1 cellular context compared by ENCODE assay signal in genomic region chr1:22048351-22049192, GRCh38.
A peak's percentile ranks its signal among the peaks of the same experiment; 100 is the strongest.
TF ChIP-seq lines count a peak whose summit lies in the region.

No MANE protein-coding gene starts in this region.

TF ChIP-seq in HepG2, 621 proteins besides CTCF, POLR2A, EP300 and RAD21 (continues in another document):
- TF ChIP-seq KDM2A (CRISPR knock-in tag; IDR thresholded peaks at IDR 0.05; ENCODE audit: borderline replicate concordance, low read depth) (0 out of 2 replicates have a peak, but pooled peaks have one; percentile 17), ZFP82 (CRISPR knock-in tag; IDR thresholded peaks at IDR 0.05; ENCODE audit: borderline replicate concordance) (no peak), ZNF607 (CRISPR knock-in tag; IDR thresholded peaks at IDR 0.05; ENCODE audit: borderline replicate concordance) (no peak), MXI1 (IDR thresholded peaks at IDR 0.05; ENCODE audit: borderline replicate concordance, low read depth, low read length) (peak; percentile 57; the same call in 1 of the 3 replicates), HIVEP1 (CRISPR knock-in tag; IDR thresholded peaks at IDR 0.05) (0 out of 2 replicates have a peak, but pooled peaks have one; percentile 28), PHF21A (CRISPR knock-in tag; IDR thresholded peaks at IDR 0.05) (peak; percentile 41; the same call in 1 of the 2 replicates), MIER3 (CRISPR knock-in tag; IDR thresholded peaks at IDR 0.05; ENCODE audit: borderline replicate concordance) (0 out of 2 replicates have a peak, but pooled peaks have one; percentile 26), KLF16 (CRISPR knock-in tag; IDR thresholded peaks at IDR 0.05) (0 out of 4 replicates have a peak, but pooled peaks of 1 of the 2 experiments have one; percentile 40), DRAP1 (CRISPR knock-in tag; IDR thresholded peaks at IDR 0.05) (peak; percentile 49; the same call in 1 of the 2 replicates), AFF4 (CRISPR knock-in tag; IDR thresholded peaks at IDR 0.05) (no peak), ZNF431 (CRISPR knock-in tag; IDR thresholded peaks at IDR 0.05; ENCODE audit: borderline replicate concordance, low read depth) (no peak), ZFP91 (CRISPR knock-in tag; IDR thresholded peaks at IDR 0.05; ENCODE audit: borderline replicate concordance) (0 out of 2 replicates have a peak, but pooled peaks have one; percentile 20), NFYC (CRISPR knock-in tag; IDR thresholded peaks at IDR 0.05) (peak; percentile 86), RAD51 (IDR thresholded peaks at IDR 0.05; ENCODE audit: borderline replicate concordance) (peak; percentile 95), CREB1 (IDR thresholded peaks at IDR 0.05) (no peak), CREB1 (CRISPR knock-in tag; IDR thresholded peaks at IDR 0.05) (0 out of 2 replicates have a peak, but pooled peaks have one; percentile 23), ARID5B (CRISPR knock-in tag; IDR thresholded peaks at IDR 0.05) (0 out of 2 replicates have a peak, but pooled peaks have one; percentile 10), KAT8 (CRISPR knock-in tag; IDR thresholded peaks at IDR 0.05) (0 out of 2 replicates have a peak, but pooled peaks have one; percentile 15), TAF1 (CRISPR knock-in tag; IDR thresholded peaks at IDR 0.05) (peak; percentile 42; the same call in 1 of the 2 replicates), MXD1 (CRISPR knock-in tag; IDR thresholded peaks at IDR 0.05) (0 out of 2 replicates have a peak, but pooled peaks have one; percentile 46), BRCA1 (CRISPR knock-in tag; IDR thresholded peaks at IDR 0.05) (no peak), TFE3 (CRISPR knock-in tag; IDR thresholded peaks at IDR 0.05) (peak; percentile 80), ZNF687 (CRISPR knock-in tag; IDR thresholded peaks at IDR 0.05) (peak; percentile 40), HNF4A (CRISPR knock-in tag; IDR thresholded peaks at IDR 0.05) (0 out of 2 replicates have a peak, but pooled peaks have one; percentile 21), CEBPB (IDR thresholded peaks at IDR 0.05; ENCODE audit: borderline replicate concordance, low read depth, low read length) (peak; percentile 92), CEBPG (CRISPR knock-in tag; IDR thresholded peaks at IDR 0.05) (peak; percentile 73), ZNF317 (CRISPR knock-in tag; IDR thresholded peaks at IDR 0.05) (peak; percentile 67; the same call in 1 of the 2 replicates), PATZ1 (CRISPR knock-in tag; IDR thresholded peaks at IDR 0.05) (0 out of 2 replicates have a peak, but pooled peaks have one; percentile 21), ZNF644 (CRISPR knock-in tag; IDR thresholded peaks at IDR 0.05; ENCODE audit: low read depth) (0 out of 2 replicates have a peak, but pooled peaks have one; percentile 57), ZMYM4 (CRISPR knock-in tag; IDR thresholded peaks at IDR 0.05) (peak; percentile 56; the same call in 1 of the 2 replicates), SALL1 (CRISPR knock-in tag; IDR thresholded peaks at IDR 0.05) (no peak)
- TF ChIP-seq, protein P1, sequence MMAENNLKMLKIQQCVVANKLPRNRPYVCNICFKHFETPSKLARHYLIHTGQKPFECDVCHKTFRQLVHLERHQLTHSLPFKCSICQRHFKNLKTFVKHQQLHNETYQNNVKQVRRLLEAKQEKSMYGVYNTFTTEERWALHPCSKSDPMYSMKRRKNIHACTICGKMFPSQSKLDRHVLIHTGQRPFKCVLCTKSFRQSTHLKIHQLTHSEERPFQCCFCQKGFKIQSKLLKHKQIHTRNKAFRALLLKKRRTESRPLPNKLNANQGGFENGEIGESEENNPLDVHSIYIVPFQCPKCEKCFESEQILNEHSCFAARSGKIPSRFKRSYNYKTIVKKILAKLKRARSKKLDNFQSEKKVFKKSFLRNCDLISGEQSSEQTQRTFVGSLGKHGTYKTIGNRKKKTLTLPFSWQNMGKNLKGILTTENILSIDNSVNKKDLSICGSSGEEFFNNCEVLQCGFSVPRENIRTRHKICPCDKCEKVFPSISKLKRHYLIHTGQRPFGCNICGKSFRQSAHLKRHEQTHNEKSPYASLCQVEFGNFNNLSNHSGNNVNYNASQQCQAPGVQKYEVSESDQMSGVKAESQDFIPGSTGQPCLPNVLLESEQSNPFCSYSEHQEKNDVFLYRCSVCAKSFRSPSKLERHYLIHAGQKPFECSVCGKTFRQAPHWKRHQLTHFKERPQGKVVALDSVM (CRISPR knock-in tag; IDR thresholded peaks at IDR 0.05): peak; percentile 16; the same call in 1 of the 2 replicates
- TF ChIP-seq, protein P2, sequence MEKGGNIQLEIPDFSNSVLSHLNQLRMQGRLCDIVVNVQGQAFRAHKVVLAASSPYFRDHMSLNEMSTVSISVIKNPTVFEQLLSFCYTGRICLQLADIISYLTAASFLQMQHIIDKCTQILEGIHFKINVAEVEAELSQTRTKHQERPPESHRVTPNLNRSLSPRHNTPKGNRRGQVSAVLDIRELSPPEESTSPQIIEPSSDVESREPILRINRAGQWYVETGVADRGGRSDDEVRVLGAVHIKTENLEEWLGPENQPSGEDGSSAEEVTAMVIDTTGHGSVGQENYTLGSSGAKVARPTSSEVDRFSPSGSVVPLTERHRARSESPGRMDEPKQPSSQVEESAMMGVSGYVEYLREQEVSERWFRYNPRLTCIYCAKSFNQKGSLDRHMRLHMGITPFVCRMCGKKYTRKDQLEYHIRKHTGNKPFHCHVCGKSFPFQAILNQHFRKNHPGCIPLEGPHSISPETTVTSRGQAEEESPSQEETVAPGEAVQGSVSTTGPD (CRISPR knock-in tag; IDR thresholded peaks at IDR 0.05): no peak
